ENCODE assay signal across 1 cellular context in the genomic region with DNA sequence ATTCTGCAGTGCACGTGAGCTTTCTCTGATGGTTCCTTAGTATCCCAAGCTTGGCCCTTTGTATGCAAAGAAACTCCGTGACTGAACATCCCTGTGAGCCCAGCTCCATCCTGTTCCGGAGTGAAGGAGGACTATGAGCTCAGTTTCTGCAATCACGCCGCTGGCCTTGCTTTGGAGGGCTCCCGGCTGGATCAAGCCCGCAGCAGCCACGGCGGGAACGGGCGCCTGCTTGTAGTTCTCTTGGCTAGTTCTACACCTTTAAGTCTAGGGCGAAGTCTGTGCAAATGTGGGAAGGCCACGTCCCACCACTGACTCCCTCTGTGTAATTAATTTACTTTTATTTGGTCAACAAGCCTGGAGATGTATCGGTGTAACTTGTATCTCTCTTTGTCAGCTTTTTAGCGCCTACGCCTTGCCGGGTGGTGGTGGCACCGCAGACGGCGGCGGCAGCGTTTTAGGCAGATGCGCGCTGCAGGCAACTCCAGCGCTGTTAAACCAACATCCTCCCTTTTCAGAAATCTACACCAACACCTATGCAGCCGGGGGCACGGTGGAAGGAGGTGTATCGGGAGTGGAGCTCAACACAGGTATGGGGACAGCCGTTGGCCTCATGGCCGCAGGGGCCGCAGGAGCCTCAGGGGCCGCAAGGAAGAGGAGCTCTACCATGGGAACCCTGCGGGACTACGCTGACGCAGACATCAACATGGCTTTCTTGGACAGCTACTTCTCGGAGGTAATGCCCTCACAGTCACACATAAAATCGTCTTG.
TF ChIP-seq lines count a peak whose summit lies in the region.

No MANE protein-coding gene starts in this region.

TF ChIP-seq in H1, 55 proteins besides CTCF, POLR2A, EP300 and RAD21:
- TF ChIP-seq RFX5 (IDR thresholded peaks at IDR 0.05; ENCODE audit: borderline replicate concordance, low read depth, low read length) (no peak), CEBPB (IDR thresholded peaks at IDR 0.05; ENCODE audit: low read depth, low read length) (no peak), BACH1 (IDR thresholded peaks at IDR 0.05; ENCODE audit: low read length) (no peak), RBBP5 (IDR thresholded peaks at IDR 0.05; ENCODE audit: borderline replicate concordance, low read depth, low read length) (no peak), BCL11A (IDR thresholded peaks at IDR 0.05; ENCODE audit: low read depth in 2 of 2, low read length in 2 of 2) (no peak), JUND (IDR thresholded peaks at IDR 0.05; ENCODE audit: low read length) (no peak), KDM5A (IDR thresholded peaks at IDR 0.05; ENCODE audit: low read length) (no peak), CBX8 (IDR thresholded peaks at IDR 0.05; ENCODE audit: borderline replicate concordance, low read depth, low read length) (no peak), CREB1 (IDR thresholded peaks at IDR 0.05) (no peak), BRCA1 (IDR thresholded peaks at IDR 0.05; ENCODE audit: low read depth, low read length) (no peak)
- TF ChIP-seq, protein P1, sequence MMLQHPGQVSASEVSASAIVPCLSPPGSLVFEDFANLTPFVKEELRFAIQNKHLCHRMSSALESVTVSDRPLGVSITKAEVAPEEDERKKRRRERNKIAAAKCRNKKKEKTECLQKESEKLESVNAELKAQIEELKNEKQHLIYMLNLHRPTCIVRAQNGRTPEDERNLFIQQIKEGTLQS (IDR thresholded peaks at IDR 0.05; ENCODE audit: insufficient read depth, low read depth, low read length): no peak
- TF ChIP-seq, protein P2, sequence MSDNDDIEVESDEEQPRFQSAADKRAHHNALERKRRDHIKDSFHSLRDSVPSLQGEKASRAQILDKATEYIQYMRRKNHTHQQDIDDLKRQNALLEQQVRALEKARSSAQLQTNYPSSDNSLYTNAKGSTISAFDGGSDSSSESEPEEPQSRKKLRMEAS (IDR thresholded peaks at IDR 0.05): no peak
